16 cellular contexts compared by ENCODE assay signal in the genomic region with DNA sequence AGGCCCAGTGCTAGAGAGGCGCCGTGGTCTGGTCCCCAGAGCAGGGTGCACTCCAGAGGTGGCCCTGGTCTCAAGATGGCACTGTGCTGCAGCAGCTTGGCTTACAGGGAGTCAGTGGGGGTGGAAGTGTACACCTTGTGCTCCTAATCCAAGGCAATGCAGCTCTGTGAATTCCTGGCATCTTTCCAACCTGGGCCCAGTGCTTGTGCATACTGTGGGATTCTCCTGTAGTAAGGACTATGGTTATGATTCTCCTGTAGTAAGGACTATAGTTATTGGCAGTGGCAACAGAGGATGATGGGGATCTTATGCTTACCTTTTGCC.
"Had no signal": no experiment of that assay in that cellular context is flagged by ENCODE, and none has a peak within 500 bp of the region (broad histone marks: within the 10 kb centered on the region; RNA-seq: fewer than 3 reads in every experiment).

No MANE protein-coding gene starts in this region.

- H2AFZ ChIP-seq: neural progenitor cell had no signal

- ATAC-seq: heart right ventricle, left colon had no signal

- H3K9ac ChIP-seq: neural progenitor cell had no signal

- H3K27ac ChIP-seq: heart right ventricle, neural progenitor cell, ovary, sigmoid colon, thoracic aorta had no signal

- H3K4me2 ChIP-seq: neural progenitor cell had no signal

- H3K27me3 ChIP-seq: heart right ventricle, neural progenitor cell, ovary, sigmoid colon had no signal

- H3K4me1 ChIP-seq: heart right ventricle, neural progenitor cell, sigmoid colon had no signal

- H3K36me3 ChIP-seq: heart right ventricle, neural progenitor cell, ovary, sigmoid colon, thoracic aorta had no signal

- H3K4me3 ChIP-seq: heart right ventricle, lung, neural progenitor cell, ovary, sigmoid colon, thoracic aorta had no signal

- DNase-seq: activated CD4-positive, alpha-beta T cell treated with anti-CD3 and anti-CD28 coated beads, Interleukin-2, amount 50 U/mL, for 4 hours; activated CD4-positive, CD25-positive, alpha-beta regulatory T cell treated with anti-CD3 and anti-CD28 coated beads, Interleukin-2, amount 50 U/mL, for 72 hours; activated naive CD4-positive, alpha-beta T cell; activated T-cell treated with anti-CD3 and anti-CD28 coated beads for 4 hours; cerebellar nuclear complex; effector memory CD4-positive, alpha-beta T cell; foreskin melanocyte; heart right ventricle; left colon; naive B cell; ovary; sigmoid colon; stimulated activated CD4-positive, alpha-beta T cell treated with anti-CD3 and anti-CD28 coated beads, Interleukin-1b, Interleukin-23, amount 100 ng/mL, for 48 hours had no signal

- H3K9me3 ChIP-seq: ovary, sigmoid colon, thoracic aorta had no signal
